In genomic region chr10:17867056-17867455, GRCh38 we compare ENCODE assay signal across 20 cellular contexts.
DNase-seq lines count a peak whose midpoint lies in the region; ATAC-seq and TF ChIP-seq lines count a peak whose summit lies in the region.
"Had no signal": no experiment of that assay in that cellular context is flagged by ENCODE, and none has a peak within 500 bp of the region (broad histone marks: within the 10 kb centered on the region; RNA-seq: fewer than 3 reads in every experiment).

No MANE protein-coding gene starts in this region.

- in situ Hi-C loops in HAP-1 (cut with MboI; ENCODE audit: low sequenced_read_pairs) = no loop called here

- H3K4me1 ChIP-seq in HEK293 (ENCODE audit: control insufficient read depth, insufficient read depth, low read length) (no peaks in the 10 kb centered on the region), HAP-1 (no peaks in the 10 kb centered on the region)
- H3K4me1 ChIP-seq: A549, Caco-2 had no signal

- H3K9me3 ChIP-seq in HEK293 (ENCODE audit: control insufficient read depth, insufficient read depth, low read depth, low read length) (no peaks in the 10 kb centered on the region), WERI-Rb-1 (ENCODE audit: severe bottlenecking) (no peaks in the 10 kb centered on the region), HAP-1 (no peaks in the 10 kb centered on the region)
- H3K9me3 ChIP-seq: A549, Caco-2 had no signal

- H3K27ac ChIP-seq in HEK293 (ENCODE audit: extremely low read depth, low read depth, low read length) (no peak overlapping the region), WERI-Rb-1 (no peak overlapping the region)
- H3K27ac ChIP-seq: 22Rv1; A549; BLaER1 treated with 17β-estradiol and CSF1 and Interleukin-3, amounts not matched to agents 10 nM and 100 nM; C4-2B had no signal

- no peak for ATAC-seq in stimulated activated effector memory CD8-positive, alpha-beta T cell treated with anti-CD3 and anti-CD28 coated beads, Interleukin-12 subunit alpha, Interleukin-12 subunit beta, amount 100 ng/mL, for 72 hours
- ATAC-seq: A549; CD8-positive, alpha-beta T cell; GM12878 had no signal

- peaks cover 100% of the 10 kb centered on the region for H3K36me3 Mint-ChIP-seq in dendritic cell treated with granulocyte-macrophage colony-stimulating factor and Interleukin-4, amounts not matched to agents 40 ng/mL and 50 ng/mL, for 4 days (ENCODE audit: low read depth)
- peaks cover 5% of the 10 kb centered on the region for H3K36me3 Mint-ChIP-seq in stimulated activated effector memory CD8-positive, alpha-beta T cell treated with anti-CD3 and anti-CD28 coated beads, Interleukin-12 subunit alpha, Interleukin-12 subunit beta, amount 100 ng/mL, for 72 hours
- H3K36me3 Mint-ChIP-seq: CD8-positive, alpha-beta T cell had no signal

- no peak for DNase-seq in stimulated activated effector memory CD8-positive, alpha-beta T cell treated with anti-CD3 and anti-CD28 coated beads, Interleukin-12 subunit alpha, Interleukin-12 subunit beta, amount 100 ng/mL, for 72 hours (ENCODE audit: low spot score in 2 of 2)
- DNase-seq in WERI-Rb-1 (no peak), DMS79 treated with DMSO at 0.1 percent for 48 hours (lab: John Stamatoyannopoulos, UW) (no peak), HAP-1 (ENCODE audit: low spot score in 2 of 2) (no peak)
- DNase-seq: AML-193; Caco-2; Calu3; CD4-positive, alpha-beta T cell; CD8-positive, alpha-beta T cell; DND-41; EL; GDM1 had no signal

- H3K27me3 ChIP-seq in WERI-Rb-1 (ENCODE audit: insufficient read depth, low read depth, severe bottlenecking) = no peaks in the 10 kb centered on the region
- peaks cover 5% of the 10 kb centered on the region; the same call in 1 of the 2 replicates for H3K27me3 ChIP-seq in HAP-1 (ENCODE audit: low read depth)
- H3K27me3 ChIP-seq: BLaER1 treated with 17β-estradiol and CSF1 and Interleukin-3, amounts not matched to agents 10 nM and 100 nM had no signal

- CTCF ChIA-PET in HEK293 (lab: Yijun Ruan, JAX) = interaction anchor here (0.7 kb wide), 1 partner anchor 388 kb away, joined by 3 read pairs; no protein-coding TSS in a partner anchor

- H3K9me3 Mint-ChIP-seq in dendritic cell treated with granulocyte-macrophage colony-stimulating factor and Interleukin-4, amounts not matched to agents 40 ng/mL and 50 ng/mL, for 4 days = no peaks in the 10 kb centered on the region
- peaks cover 4% of the 10 kb centered on the region for H3K9me3 Mint-ChIP-seq in stimulated activated effector memory CD8-positive, alpha-beta T cell treated with anti-CD3 and anti-CD28 coated beads, Interleukin-12 subunit alpha, Interleukin-12 subunit beta, amount 100 ng/mL, for 72 hours
- H3K9me3 Mint-ChIP-seq: CD4-positive, alpha-beta T cell; CD8-positive, alpha-beta T cell had no signal

- peaks cover 64% of the 10 kb centered on the region for H3K4me1 Mint-ChIP-seq in dendritic cell treated with granulocyte-macrophage colony-stimulating factor and Interleukin-4, amounts not matched to agents 40 ng/mL and 50 ng/mL, for 4 days (ENCODE audit: low read depth)
- no peaks in the 10 kb centered on the region for H3K4me1 Mint-ChIP-seq in stimulated activated effector memory CD8-positive, alpha-beta T cell treated with anti-CD3 and anti-CD28 coated beads, Interleukin-12 subunit alpha, Interleukin-12 subunit beta, amount 100 ng/mL, for 72 hours

- H3K36me3 ChIP-seq in HEK293 (ENCODE audit: control insufficient read depth in 2 of 2, insufficient read depth in 1 of 2, low read length in 2 of 2) (no peaks in the 10 kb centered on the region), WERI-Rb-1 (no peaks in the 10 kb centered on the region), HAP-1 (replicated peaks) (no peaks in the 10 kb centered on the region)

- TF ChIP-seq CTCF in HEK293 (tag by site-specific recombination; IDR thresholded peaks at IDR 0.05) = no peak
- TF ChIP-seq CTCF in WERI-Rb-1 (IDR thresholded peaks at IDR 0.05; ENCODE audit: low read depth, low read length) = no peak

- H3K4me3 ChIP-seq in HEK293 (ENCODE audit: low read depth, low read length) (no peak overlapping the region), WERI-Rb-1 (ENCODE audit: low read depth, low read length) (no peak overlapping the region), HAP-1 (no peak overlapping the region)
- H3K4me3 ChIP-seq: A549; BLaER1 treated with 17β-estradiol and CSF1 and Interleukin-3, amounts not matched to agents 10 nM and 100 nM; GM12878 had no signal

- no peaks in the 10 kb centered on the region for H3K27me3 Mint-ChIP-seq in dendritic cell treated with granulocyte-macrophage colony-stimulating factor and Interleukin-4, amounts not matched to agents 40 ng/mL and 50 ng/mL, for 4 days
- H3K27me3 Mint-ChIP-seq: CD4-positive, alpha-beta T cell had no signal

- POLR2A ChIA-PET in HEK293 (lab: Yijun Ruan, JAX) = no interaction called here

- peak overlapping the region; percentile 55 for H3K27ac Mint-ChIP-seq in dendritic cell treated with granulocyte-macrophage colony-stimulating factor and Interleukin-4, amounts not matched to agents 40 ng/mL and 50 ng/mL, for 4 days
- peak overlapping the region; percentile 15 for H3K27ac Mint-ChIP-seq in stimulated activated effector memory CD8-positive, alpha-beta T cell treated with anti-CD3 and anti-CD28 coated beads, Interleukin-12 subunit alpha, Interleukin-12 subunit beta, amount 100 ng/mL, for 72 hours
- H3K27ac Mint-ChIP-seq: B cell; CD4-positive, alpha-beta T cell; CD8-positive, alpha-beta T cell had no signal

- H3K4me3 Mint-ChIP-seq in dendritic cell treated with granulocyte-macrophage colony-stimulating factor and Interleukin-4, amounts not matched to agents 40 ng/mL and 50 ng/mL, for 4 days = no peak overlapping the region
- no peak overlapping the region for H3K4me3 Mint-ChIP-seq in stimulated activated effector memory CD8-positive, alpha-beta T cell treated with anti-CD3 and anti-CD28 coated beads, Interleukin-12 subunit alpha, Interleukin-12 subunit beta, amount 100 ng/mL, for 72 hours
- H3K4me3 Mint-ChIP-seq: B cell; CD4-positive, alpha-beta T cell; CD8-positive, alpha-beta T cell had no signal

- intact Hi-C loops in dendritic cell treated with granulocyte-macrophage colony-stimulating factor and Interleukin-4, amounts not matched to agents 40 ng/mL and 50 ng/mL, for 4 days (cut with micrococcal nuclease) = no loop called here

TF ChIP-seq in HEK293, 187 proteins besides CTCF, POLR2A, EP300 and RAD21:
- TF ChIP-seq ZNF311 (tag by site-specific recombination; IDR thresholded peaks at IDR 0.05; ENCODE audit: borderline replicate concordance) (no peak), ZNF513 (tag by site-specific recombination; IDR thresholded peaks at IDR 0.05) (peak; percentile 67; the same call in 1 of the 2 replicates), ZNF2 (tag by site-specific recombination; IDR thresholded peaks at IDR 0.05) (no peak), ZNF394 (tag by site-specific recombination; IDR thresholded peaks at IDR 0.05; ENCODE audit: borderline replicate concordance) (no peak), ZNF146 (tag by site-specific recombination; IDR thresholded peaks at IDR 0.05) (no peak), ZNF366 (tag by site-specific recombination; conservative IDR thresholded peaks at IDR 0.05) (peak; percentile 79), ZNF704 (tag by site-specific recombination; IDR thresholded peaks at IDR 0.05) (no peak), ZBTB20 (tag by site-specific recombination; IDR thresholded peaks at IDR 0.05) (no peak)
